ENCODE assay signal across 10 cellular contexts in the genomic region with DNA sequence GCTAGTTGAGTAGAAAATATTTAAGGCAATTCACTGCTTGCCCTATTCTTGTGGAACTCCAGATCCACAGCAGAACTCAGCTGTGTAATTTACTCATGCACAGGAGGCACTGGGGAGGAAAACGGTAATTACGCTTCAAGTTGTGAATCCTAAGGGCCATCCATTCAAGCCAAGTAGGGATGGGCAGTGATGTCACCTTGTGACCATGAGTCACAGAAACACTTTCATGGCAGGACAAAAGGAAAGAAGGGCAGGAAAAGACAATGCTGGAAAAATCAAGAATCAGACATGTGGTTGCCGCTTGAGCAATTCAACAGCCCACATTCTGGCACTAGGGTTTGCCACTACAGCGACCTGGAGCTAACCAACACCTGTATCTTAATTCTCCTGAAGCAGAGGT. TPM values are rescaled to one million over a fixed set of nuclear protein-coding genes. Genes with fewer than 3 reads are reported as not detected.
DNase-seq lines count a peak whose midpoint lies in the region; ATAC-seq, FAIRE-seq and TF ChIP-seq lines count a peak whose summit lies in the region.
"Had no signal": no experiment of that assay in that cellular context is flagged by ENCODE, and none has a peak within 500 bp of the region (broad histone marks: within the 10 kb centered on the region; RNA-seq: fewer than 3 reads in every experiment).

No MANE protein-coding gene starts in this region.

- peaks cover 19 to 48% (median 38%) of the 10 kb centered on the region in 4 donors for H3K4me1 Mint-ChIP-seq in naive thymus-derived CD8-positive, alpha-beta T cell
- H3K4me1 Mint-ChIP-seq in stimulated activated memory B cell treated with anti-CD40 and anti-IgM and Interleukin-4, amounts not matched to agents 10 μg/mL and 1 μg/mL and 100 μg/mL, for 72 hours = peaks cover 26% of the 10 kb centered on the region

- peak overlapping the region in 5 of 10 donors; percentile 21 to 88 (median 49) for H3K27ac Mint-ChIP-seq in naive thymus-derived CD8-positive, alpha-beta T cell
- H3K27ac Mint-ChIP-seq in stimulated activated memory B cell treated with anti-CD40 and anti-IgM and Interleukin-4, amounts not matched to agents 10 μg/mL and 1 μg/mL and 100 μg/mL, for 72 hours = no peak overlapping the region

- H3F3A ChIP-seq in Loucy (ENCODE audit: low read depth) = no peaks in the 10 kb centered on the region

- H3K4me2 ChIP-seq in DND-41 (ENCODE audit: insufficient read depth, low read length) (peak overlapping the region; percentile 87), Loucy (ENCODE audit: low read depth, low read length, poor library complexity, severe bottlenecking) (peak overlapping the region; percentile 89)

- no peak for ATAC-seq in DND-41 (ENCODE audit: insufficient read depth, low read depth)
- ATAC-seq in naive thymus-derived CD8-positive, alpha-beta T cell = no peak
- no peak for ATAC-seq in upper lobe of right lung
- ATAC-seq in GM18502 (IDR thresholded peaks at IDR 0.05; ENCODE audit: poor library complexity, unreplicated experiment) = no peak
- no peak for ATAC-seq in stimulated activated memory B cell treated with anti-CD40 and anti-IgM and Interleukin-4, amounts not matched to agents 10 μg/mL and 1 μg/mL and 100 μg/mL, for 72 hours

- peak overlapping the region; percentile 6 to 97 (median 62) for H3K4me3 Mint-ChIP-seq in naive thymus-derived CD8-positive, alpha-beta T cell
- H3K4me3 Mint-ChIP-seq in stimulated activated memory B cell treated with anti-CD40 and anti-IgM and Interleukin-4, amounts not matched to agents 10 μg/mL and 1 μg/mL and 100 μg/mL, for 72 hours = no peak overlapping the region

- TF ChIP-seq POLR2A in breast epithelium (IDR thresholded peaks at IDR 0.05) (no peak), GM12892 (IDR thresholded peaks at IDR 0.05; ENCODE audit: low read depth, low read length) (no peak)

- POLR2A ChIA-PET in naive thymus-derived CD8-positive, alpha-beta T cell (lab: Charles Lee) = interaction anchor here (1.0 kb wide), 1 partner anchor 161 kb away, joined by 5 read pairs; the partner anchor contains the start of gene BMP2K

- H2AFZ ChIP-seq in DND-41 (ENCODE audit: low read depth, low read length) (no peak overlapping the region), Loucy (ENCODE audit: low read length) (no peak overlapping the region)

- no peaks in the 10 kb centered on the region for H3K27me3 ChIP-seq in DND-41 (ENCODE audit: insufficient read depth, low read length, poor library complexity)
- no peaks in the 10 kb centered on the region for H3K27me3 ChIP-seq in Loucy (ENCODE audit: insufficient read depth, low read length, poor library complexity, severe bottlenecking)
- H3K27me3 ChIP-seq in breast epithelium = no peaks in the 10 kb centered on the region
- no peaks in the 10 kb centered on the region for H3K27me3 ChIP-seq in upper lobe of right lung

- intact Hi-C loops in breast epithelium (cut with DNase I; ENCODE audit: low total_unique reads) = no loop called here
- intact Hi-C loops in upper lobe of right lung (cut with DNase I) = no loop called here

- H3K36me3 Mint-ChIP-seq in naive thymus-derived CD8-positive, alpha-beta T cell = peaks cover 0 to 15% (median 0%) of the 10 kb centered on the region in 3 donors
- H3K36me3 Mint-ChIP-seq in stimulated activated memory B cell treated with anti-CD40 and anti-IgM and Interleukin-4, amounts not matched to agents 10 μg/mL and 1 μg/mL and 100 μg/mL, for 72 hours = peaks cover 13% of the 10 kb centered on the region

- H3K27ac ChIP-seq in DND-41 (ENCODE audit: low read length) = no peak overlapping the region
- no peak overlapping the region for H3K27ac ChIP-seq in breast epithelium
- H3K27ac ChIP-seq in upper lobe of right lung = no peak overlapping the region
- H3K27ac ChIP-seq: prostate gland, thoracic aorta had no signal

- H3K9me3 Mint-ChIP-seq in naive thymus-derived CD8-positive, alpha-beta T cell = no peaks in the 10 kb centered on the region
- H3K9me3 Mint-ChIP-seq in stimulated activated memory B cell treated with anti-CD40 and anti-IgM and Interleukin-4, amounts not matched to agents 10 μg/mL and 1 μg/mL and 100 μg/mL, for 72 hours = no peaks in the 10 kb centered on the region

- no peak for FAIRE-seq in GM12892 (lab: Jason Lieb, UNC)

- H3K4me1 ChIP-seq in DND-41 (ENCODE audit: insufficient read depth, low read length) (peaks cover 46% of the 10 kb centered on the region), Loucy (ENCODE audit: insufficient read depth, low read length, poor library complexity, severe bottlenecking) (peaks cover 53% of the 10 kb centered on the region), breast epithelium (no peaks in the 10 kb centered on the region), upper lobe of right lung (peaks cover 14% of the 10 kb centered on the region)
- H3K4me1 ChIP-seq: prostate gland had no signal

- H3K79me2 ChIP-seq in DND-41 (ENCODE audit: insufficient read depth, low read length) (peaks cover 29% of the 10 kb centered on the region), Loucy (ENCODE audit: insufficient read depth, low read length) (peaks cover 54% of the 10 kb centered on the region)

- H3K9me2 ChIP-seq in Loucy (replicated peaks; ENCODE audit: low read depth, low read length) = no peaks in the 10 kb centered on the region

- TF ChIP-seq CTCF in DND-41 (IDR thresholded peaks at IDR 0.05; ENCODE audit: borderline replicate concordance, extremely low read depth, low read length, poor library complexity, severe bottlenecking) = no peak
- no peak for TF ChIP-seq CTCF in Loucy (conservative IDR thresholded peaks at IDR 0.05; ENCODE audit: low read length)
- no peak for TF ChIP-seq CTCF in breast epithelium (IDR thresholded peaks at IDR 0.05)
- TF ChIP-seq CTCF in upper lobe of right lung (IDR thresholded peaks at IDR 0.05) = no peak

- DNase-seq in DND-41 (no peak), breast epithelium (ENCODE audit: low spot score in 2 of 2) (no peak), upper lobe of right lung (no peak), GM12892 (ENCODE audit: insufficient read length) (no peak)
- no peak for DNase-seq in naive thymus-derived CD8-positive, alpha-beta T cell

- H3K27me3 Mint-ChIP-seq in naive thymus-derived CD8-positive, alpha-beta T cell = peaks cover 0 to 4% (median 2%) of the 10 kb centered on the region in 5 donors
- no peaks in the 10 kb centered on the region for H3K27me3 Mint-ChIP-seq in stimulated activated memory B cell treated with anti-CD40 and anti-IgM and Interleukin-4, amounts not matched to agents 10 μg/mL and 1 μg/mL and 100 μg/mL, for 72 hours

- H3K9me3 ChIP-seq in DND-41 (ENCODE audit: insufficient read depth, low read length, severe bottlenecking) (no peaks in the 10 kb centered on the region), Loucy (ENCODE audit: insufficient read depth, low read depth, low read length) (no peaks in the 10 kb centered on the region), breast epithelium (no peaks in the 10 kb centered on the region), upper lobe of right lung (no peaks in the 10 kb centered on the region)
- H3K9me3 ChIP-seq: prostate gland, thoracic aorta had no signal

- peak overlapping the region; percentile 76; the same call in 1 of the 2 replicates for H3K9ac ChIP-seq in DND-41 (ENCODE audit: low read depth, low read length)
- H3K9ac ChIP-seq in Loucy (ENCODE audit: low read depth, low read length, poor library complexity, severe bottlenecking) = peak overlapping the region; percentile 89

- H3K4me3 ChIP-seq in DND-41 (ENCODE audit: low read depth in 1 of 2, low read length in 2 of 2) = peak overlapping the region in 1 of 2 experiments; percentile 99; a peak in 2 of 4 replicates
- peak overlapping the region; percentile 97 for H3K4me3 ChIP-seq in Loucy (ENCODE audit: low read length, poor library complexity, severe bottlenecking)
- peak overlapping the region; percentile 91 to 93 (median 92) for H3K4me3 ChIP-seq in breast epithelium
- no peak overlapping the region for H3K4me3 ChIP-seq in upper lobe of right lung

- peaks cover 17% of the 10 kb centered on the region for H3K36me3 ChIP-seq in DND-41 (ENCODE audit: insufficient read depth, low read length)
- H3K36me3 ChIP-seq in Loucy (ENCODE audit: insufficient read depth, low read length) = no peaks in the 10 kb centered on the region
- H3K36me3 ChIP-seq in breast epithelium = no peaks in the 10 kb centered on the region
- H3K36me3 ChIP-seq in upper lobe of right lung = no peaks in the 10 kb centered on the region
- H3K36me3 ChIP-seq: prostate gland, thoracic aorta had no signal

- no peaks in the 10 kb centered on the region for H4K20me1 ChIP-seq in DND-41 (ENCODE audit: insufficient read depth, low read length)
- H4K20me1 ChIP-seq in Loucy (ENCODE audit: insufficient read depth, low read length, poor library complexity, severe bottlenecking) = peaks cover 7% of the 10 kb centered on the region

RNA-seq across cellular contexts. Expression of gene PAQR3, which starts 1.4 kb away (rescaled TPM):
- 10 to 100 TPM; 13.1 to 25.8 (median 18.7) TPM for total RNA-seq in breast epithelium
- total RNA-seq in naive thymus-derived CD8-positive, alpha-beta T cell = 10 to 100 TPM; 12.8 to 12.9 TPM
- 1 to 10 TPM; 3.4 to 9.1 (median 7.9) TPM for polyA plus RNA-seq in naive thymus-derived CD8-positive, alpha-beta T cell
- 9.8 TPM for total RNA-seq in upper lobe of right lung
- polyA plus RNA-seq in GM12892 (2012; ENCODE audit: missing spikeins) = 5.5 TPM
